ENCODE assay signal across 16 cellular contexts in genomic region chr5:93724791-93725190, GRCh38. TPM values are rescaled to one million over a fixed set of nuclear protein-coding genes. Genes with fewer than 3 reads are reported as not detected.
DNase-seq lines count a peak whose midpoint lies in the region; ATAC-seq and TF ChIP-seq lines count a peak whose summit lies in the region.
"Had no signal": no experiment of that assay in that cellular context is flagged by ENCODE, and none has a peak within 500 bp of the region (broad histone marks: within the 10 kb centered on the region; RNA-seq: fewer than 3 reads in every experiment).

No MANE protein-coding gene starts in this region.

- no peak for ATAC-seq in heart left ventricle
- no peak for ATAC-seq in GM21737 (IDR thresholded peaks at IDR 0.05; ENCODE audit: unreplicated experiment)
- ATAC-seq in GM21367 (IDR thresholded peaks at IDR 0.05; ENCODE audit: unreplicated experiment), result no peak
- ATAC-seq: HCT116, HepG2 had no signal

- H3K27ac ChIP-seq in heart left ventricle, result no peak overlapping the region
- H3K27ac ChIP-seq: KMS-11 had no signal

- intact Hi-C loops in heart left ventricle (cut with DNase I), result no loop called here

- no peak for TF ChIP-seq POLR2A in heart left ventricle (IDR thresholded peaks at IDR 0.05)

- no peaks in the 10 kb centered on the region for H3K27me3 ChIP-seq in heart left ventricle

- H3K4me3 ChIP-seq in epithelial cell of esophagus (ENCODE audit: low read length) (no peak overlapping the region), heart left ventricle (no peak overlapping the region)

- TF ChIP-seq CTCF in epithelial cell of esophagus (IDR thresholded peaks at IDR 0.05; ENCODE audit: insufficient read depth, low read depth, low read length, missing control alignments) (no peak), heart left ventricle (IDR thresholded peaks at IDR 0.05) (no peak)

- no peaks in the 10 kb centered on the region for H3K36me3 ChIP-seq in heart left ventricle

- 95 to 100% (median 99%) methylated on average over 1 of the region's 1 CpG for WGBS in heart left ventricle, 4 donors

- H3K4me1 ChIP-seq in heart left ventricle, result peaks cover 0 to 4% (median 0%) of the 10 kb centered on the region in 12 donors

- DNase-seq in EH (ENCODE audit: low read depth), result peak; percentile 7
- peak; percentile 51 for DNase-seq in HCEC 1CT
- DNase-seq in epithelial cell of esophagus (ENCODE audit: low read depth), result peak; percentile 20
- DNase-seq in stromal cell of bone marrow (ENCODE audit: low read depth), result peak; percentile 1
- no peak for DNase-seq in heart left ventricle
- DNase-seq: C1 segment of cervical spinal cord; Calu3; CD4-positive, alpha-beta T cell; DMS79; EL; GF-D8 had no signal

- no peaks in the 10 kb centered on the region for H3K9me3 ChIP-seq in heart left ventricle

RNA-seq across cellular contexts. Expression of gene POU5F2, which starts 16.6 kb away (rescaled TPM):
- total RNA-seq in heart left ventricle, result under 1 TPM; 0.19 to 0.88 (median 0.25) TPM
- under 1 TPM; 0.03 to 0.27 TPM for polyA plus RNA-seq in heart left ventricle

Comparison
In these comparisons a context has a peak if more than half of its experiments do, and no peak if none do; other contexts are left out.
1. DNase-seq: peak in EH (single experiment), HCEC 1CT (single experiment), epithelial cell of esophagus (single experiment) and stromal cell of bone marrow (single experiment); none in heart left ventricle (0 of 5).